ENCODE assay signal across 28 cellular contexts in genomic region chr1:79255421-79255820, GRCh38.
"Had no signal": no experiment of that assay in that cellular context is flagged by ENCODE, and none has a peak within 500 bp of the region (broad histone marks: within the 10 kb centered on the region; RNA-seq: fewer than 3 reads in every experiment).

No MANE protein-coding gene starts in this region.

- H3K27me3 ChIP-seq: MG63 had no signal

- ATAC-seq: activated CD4-positive, alpha-beta T cell treated with anti-CD3 and anti-CD28 coated beads for 36 hours; activated CD4-positive, CD25-positive, alpha-beta regulatory T cell treated with anti-CD3 and anti-CD28 coated beads, Interleukin-2, amount 50 U/mL, for 24 hours; activated CD8-positive, alpha-beta T cell treated with anti-CD3 and anti-CD28 coated beads, Interleukin-2, amount 10 ng/mL, durations not matched to agents 7 days and 5 days; activated naive CD8-positive, alpha-beta T cell treated with anti-CD3 and anti-CD28 coated beads, Interleukin-2, amount 50 U/mL, for 24 hours; Right ventricle myocardium inferior; WTC11 had no signal

- DNase-seq: activated CD4-positive, alpha-beta T cell treated with anti-CD3 and anti-CD28 coated beads for 36 hours; activated CD4-positive, alpha-beta T cell treated with anti-CD3 and anti-CD28 coated beads, Interleukin-2, amount 10 ng/mL, durations not matched to agents 7 days and 5 days; activated CD4-positive, alpha-beta T cell treated with anti-CD3 and anti-CD28 coated beads, Interleukin-2, amount 50 U/mL, for 48 hours; activated CD8-positive, alpha-beta T cell treated with anti-CD3 and anti-CD28 coated beads, Interleukin-2, amount 10 ng/mL, durations not matched to agents 7 days and 5 days; activated effector memory CD4-positive, alpha-beta T cell treated with Interleukin-2 at 50 U/mL for 16 hours; activated naive CD4-positive, alpha-beta T cell treated with anti-CD3 and anti-CD28 coated beads, Interleukin-2, amount 10 ng/mL, durations not matched to agents 7 days and 5 days; activated naive CD8-positive, alpha-beta T cell treated with anti-CD3 and anti-CD28 coated beads, Interleukin-2, amount 50 U/mL, for 24 hours; activated T-cell treated with anti-CD3 and anti-CD28 coated beads, Interleukin-2, amount 50 U/mL, for 48 hours; anterior cingulate cortex; caudate nucleus; cerebellar nuclear complex; cortex of kidney; Karpas-422; KBM-7; MG63; NCI-H1048; NCI-H1105 treated with DMSO at 0.1 percent for 48 hours; NCI-H1694; NCI-H1930; NCI-H2081 treated with DMSO at 0.1 percent for 48 hours; NCI-H345; NCI-H69; NK-92 treated with Interleukin-12 subunit alpha and Interleukin-12 subunit beta, amount 100 ng/mL, for 24 hours; PC-9 had no signal

- H3K4me2 ChIP-seq: PC-9 had no signal

- H3K36me3 ChIP-seq: MG63 had no signal

- H2AFZ ChIP-seq: PC-9 had no signal

- H3K9me3 ChIP-seq: MG63 had no signal

- H3K27ac ChIP-seq: PC-9, RWPE1 had no signal

- H3K4me3 ChIP-seq: MG63, PC-9 had no signal
